ENCODE assay signal across 9 cellular contexts in genomic region chr3:138781012-138781470, GRCh38. TPM values are rescaled to one million over a fixed set of nuclear protein-coding genes. Genes with fewer than 3 reads are reported as not detected.
DNase-seq lines count a peak whose midpoint lies in the region; ATAC-seq and TF ChIP-seq lines count a peak whose summit lies in the region.
"Had no signal": no experiment of that assay in that cellular context is flagged by ENCODE, and none has a peak within 500 bp of the region (broad histone marks: within the 10 kb centered on the region; RNA-seq: fewer than 3 reads in every experiment).

No MANE protein-coding gene starts in this region.

- TF ChIP-seq POLR2A in adrenal gland (IDR thresholded peaks at IDR 0.05): no peak

- peak overlapping the region; percentile 47 for H3K4me3 Mint-ChIP-seq in activated CD8-positive, alpha-beta memory T cell treated with anti-CD3 and anti-CD28 coated beads, Interleukin-2, amount 10 ng/mL, durations not matched to agents 7 days and 5 days
- peak overlapping the region; percentile 14 for H3K4me3 Mint-ChIP-seq in T-helper 1 cell treated with Interleukin-12 subunit alpha and Interleukin-12 subunit beta and Interleukin-4 antibody, amounts not matched to agents 30 μg/mL and 1 μg/mL, for 36 hours
- H3K4me3 Mint-ChIP-seq in stimulated activated memory B cell treated with anti-CD40 and anti-IgM and Interleukin-4, amounts not matched to agents 10 μg/mL and 1 μg/mL and 100 μg/mL, for 72 hours: no peak overlapping the region

- H3K9me3 ChIP-seq in adrenal gland (replicated peaks in 1 of 3): no peaks in the 10 kb centered on the region

- CTCF ChIA-PET in activated CD8-positive, alpha-beta memory T cell treated with anti-CD3 and anti-CD28 coated beads, Interleukin-2, amount 10 ng/mL, durations not matched to agents 7 days and 5 days (lab: Charles Lee): interaction anchor here (0.9 to 1.9 kb wide), 7 partner anchors 11 to 186 kb away, joined by 3 to 14 read pairs (median 4); partner anchors contain the start of gene CEP70

- H3K4me3 ChIP-seq in adrenal gland: no peak overlapping the region

- H3K27ac ChIP-seq in adrenal gland (no peak overlapping the region), caudate nucleus (ENCODE audit: low read depth, low read length) (no peak overlapping the region)
- H3K27ac ChIP-seq: brain microvascular endothelial cell had no signal

- intact Hi-C loops in adrenal gland (cut with DNase I): no loop called here

- WGBS in adrenal gland, 4 donors: 37 to 49% (median 41%) methylated on average over 5 of the region's 5 CpGs

- no peaks in the 10 kb centered on the region for H3K36me3 ChIP-seq in adrenal gland (replicated peaks in 1 of 2)
- H3K36me3 ChIP-seq: brain microvascular endothelial cell had no signal

- peak; percentile 73 for DNase-seq in activated CD8-positive, alpha-beta memory T cell treated with anti-CD3 and anti-CD28 coated beads, Interleukin-2, amount 10 ng/mL, durations not matched to agents 7 days and 5 days
- no peak for DNase-seq in activated CD8-positive, alpha-beta memory T cell treated with anti-CD3 and anti-CD28 coated beads for 24 hours
- DNase-seq in adrenal gland (peak in 5 of 7 donors; percentile 38 to 68 (median 50)), caudate nucleus (lab: John Stamatoyannopoulos, UW) (no peak)
- DNase-seq in stimulated activated naive CD8-positive, alpha-beta T cell treated with anti-CD3 and anti-CD28 coated beads, Interleukin-15, Interleukin-2, amounts not matched to agents 100 U/mL and 50 U/mL, for 24 hours: peak; percentile 10
- DNase-seq: brain microvascular endothelial cell had no signal

- H3K36me3 Mint-ChIP-seq in activated CD8-positive, alpha-beta memory T cell treated with anti-CD3 and anti-CD28 coated beads, Interleukin-2, amount 10 ng/mL, durations not matched to agents 7 days and 5 days: peaks cover 3% of the 10 kb centered on the region
- H3K36me3 Mint-ChIP-seq in T-helper 1 cell treated with Interleukin-12 subunit alpha and Interleukin-12 subunit beta and Interleukin-4 antibody, amounts not matched to agents 30 μg/mL and 1 μg/mL, for 36 hours (ENCODE audit: low read depth): peaks cover 13% of the 10 kb centered on the region
- peaks cover 21% of the 10 kb centered on the region for H3K36me3 Mint-ChIP-seq in stimulated activated memory B cell treated with anti-CD40 and anti-IgM and Interleukin-4, amounts not matched to agents 10 μg/mL and 1 μg/mL and 100 μg/mL, for 72 hours

- no peaks in the 10 kb centered on the region for H3K9me3 Mint-ChIP-seq in activated CD8-positive, alpha-beta memory T cell treated with anti-CD3 and anti-CD28 coated beads, Interleukin-2, amount 10 ng/mL, durations not matched to agents 7 days and 5 days (ENCODE audit: low read depth)
- no peaks in the 10 kb centered on the region for H3K9me3 Mint-ChIP-seq in T-helper 1 cell treated with Interleukin-12 subunit alpha and Interleukin-12 subunit beta and Interleukin-4 antibody, amounts not matched to agents 30 μg/mL and 1 μg/mL, for 36 hours
- H3K9me3 Mint-ChIP-seq in stimulated activated memory B cell treated with anti-CD40 and anti-IgM and Interleukin-4, amounts not matched to agents 10 μg/mL and 1 μg/mL and 100 μg/mL, for 72 hours: no peaks in the 10 kb centered on the region

- H3K27me3 ChIP-seq in adrenal gland: no peaks in the 10 kb centered on the region
- H3K27me3 ChIP-seq: brain microvascular endothelial cell had no signal

- peak overlapping the region; percentile 69 for H3K27ac Mint-ChIP-seq in activated CD8-positive, alpha-beta memory T cell treated with anti-CD3 and anti-CD28 coated beads, Interleukin-2, amount 10 ng/mL, durations not matched to agents 7 days and 5 days
- H3K27ac Mint-ChIP-seq in T-helper 1 cell treated with Interleukin-12 subunit alpha and Interleukin-12 subunit beta and Interleukin-4 antibody, amounts not matched to agents 30 μg/mL and 1 μg/mL, for 36 hours: peak overlapping the region; percentile 70
- no peak overlapping the region for H3K27ac Mint-ChIP-seq in stimulated activated memory B cell treated with anti-CD40 and anti-IgM and Interleukin-4, amounts not matched to agents 10 μg/mL and 1 μg/mL and 100 μg/mL, for 72 hours

- H3K4me1 Mint-ChIP-seq in activated CD8-positive, alpha-beta memory T cell treated with anti-CD3 and anti-CD28 coated beads, Interleukin-2, amount 10 ng/mL, durations not matched to agents 7 days and 5 days: peaks cover 31% of the 10 kb centered on the region
- peaks cover 34% of the 10 kb centered on the region for H3K4me1 Mint-ChIP-seq in T-helper 1 cell treated with Interleukin-12 subunit alpha and Interleukin-12 subunit beta and Interleukin-4 antibody, amounts not matched to agents 30 μg/mL and 1 μg/mL, for 36 hours (ENCODE audit: low read depth)
- H3K4me1 Mint-ChIP-seq in stimulated activated memory B cell treated with anti-CD40 and anti-IgM and Interleukin-4, amounts not matched to agents 10 μg/mL and 1 μg/mL and 100 μg/mL, for 72 hours: peaks cover 15% of the 10 kb centered on the region

- H3K27me3 Mint-ChIP-seq in activated CD8-positive, alpha-beta memory T cell treated with anti-CD3 and anti-CD28 coated beads, Interleukin-2, amount 10 ng/mL, durations not matched to agents 7 days and 5 days: no peaks in the 10 kb centered on the region
- H3K27me3 Mint-ChIP-seq in T-helper 1 cell treated with Interleukin-12 subunit alpha and Interleukin-12 subunit beta and Interleukin-4 antibody, amounts not matched to agents 30 μg/mL and 1 μg/mL, for 36 hours (ENCODE audit: low read depth): no peaks in the 10 kb centered on the region
- no peaks in the 10 kb centered on the region for H3K27me3 Mint-ChIP-seq in stimulated activated memory B cell treated with anti-CD40 and anti-IgM and Interleukin-4, amounts not matched to agents 10 μg/mL and 1 μg/mL and 100 μg/mL, for 72 hours

- peaks cover 0 to 1% of the 10 kb centered on the region in 2 donors for H3K4me1 ChIP-seq in adrenal gland (replicated peaks in 1 of 2)

- TF ChIP-seq CTCF in adrenal gland (IDR thresholded peaks at IDR 0.05): no peak

- peak; percentile 95 for ATAC-seq in activated CD8-positive, alpha-beta memory T cell treated with anti-CD3 and anti-CD28 coated beads, Interleukin-2, amount 10 ng/mL, durations not matched to agents 7 days and 5 days
- peak; percentile 78 for ATAC-seq in stimulated activated naive CD8-positive, alpha-beta T cell treated with anti-CD3 and anti-CD28 coated beads, Interleukin-15, Interleukin-2, amounts not matched to agents 100 U/mL and 50 U/mL, for 24 hours
- ATAC-seq in esophagus mucosa: no peak
- ATAC-seq in stimulated activated memory B cell treated with anti-CD40 and anti-IgM and Interleukin-4, amounts not matched to agents 10 μg/mL and 1 μg/mL and 100 μg/mL, for 72 hours: no peak

RNA-seq across cellular contexts. Expression of gene PIK3CB, which starts 53.7 kb away (rescaled TPM):
- 1 to 10 TPM; 7.1 to 8.4 TPM for total RNA-seq in activated CD8-positive, alpha-beta memory T cell treated with anti-CD3 and anti-CD28 coated beads, Interleukin-2, amount 10 ng/mL, durations not matched to agents 7 days and 5 days
- total RNA-seq in adrenal gland: 10 to 100 TPM; 12.0 to 26.0 (median 17.6) TPM
- 10 to 100 TPM in 1 of 3 donors, 1 to 10 TPM in 2; 4.6 to 17.7 (median 7.5) TPM for polyA plus RNA-seq in adrenal gland
- total RNA-seq in esophagus mucosa: 22.8 TPM

Comparison
In these comparisons a context has a peak if more than half of its experiments do, and no peak if none do; other contexts are left out.
1. DNase-seq: peak in activated CD8-positive, alpha-beta memory T cell treated with anti-CD3 and anti-CD28 coated beads, Interleukin-2, amount 10 ng/mL, durations not matched to agents 7 days and 5 days (single experiment), adrenal gland (5 of 7) and stimulated activated naive CD8-positive, alpha-beta T cell treated with anti-CD3 and anti-CD28 coated beads, Interleukin-15, Interleukin-2, amounts not matched to agents 100 U/mL and 50 U/mL, for 24 hours (single experiment); none in activated CD8-positive, alpha-beta memory T cell treated with anti-CD3 and anti-CD28 coated beads for 24 hours (single experiment) and caudate nucleus (0 of 61).
2. ATAC-seq: peak in activated CD8-positive, alpha-beta memory T cell treated with anti-CD3 and anti-CD28 coated beads, Interleukin-2, amount 10 ng/mL, durations not matched to agents 7 days and 5 days (single experiment) and stimulated activated naive CD8-positive, alpha-beta T cell treated with anti-CD3 and anti-CD28 coated beads, Interleukin-15, Interleukin-2, amounts not matched to agents 100 U/mL and 50 U/mL, for 24 hours (single experiment); none in esophagus mucosa (single experiment) and stimulated activated memory B cell treated with anti-CD40 and anti-IgM and Interleukin-4, amounts not matched to agents 10 μg/mL and 1 μg/mL and 100 μg/mL, for 72 hours (single experiment).